ENCODE assay signal across 1 cellular context in genomic region chrX:120562569-120562926, GRCh38.
TF ChIP-seq lines count a peak whose summit lies in the region.

No MANE protein-coding gene starts in this region.

TF ChIP-seq in SK-N-SH, 30 proteins besides CTCF, POLR2A, EP300 and RAD21:
- TF ChIP-seq ZBTB33 (IDR thresholded peaks at IDR 0.05; ENCODE audit: borderline replicate concordance, low read depth) (no peak), ELF1 (IDR thresholded peaks at IDR 0.05) (no peak), TCF12 (IDR thresholded peaks at IDR 0.05) (no peak), GATA2 (CRISPR knock-in tag; IDR thresholded peaks at IDR 0.05) (no peak), EZH2phosphoT487 (IDR thresholded peaks at IDR 0.05; ENCODE audit: borderline replicate concordance, low read depth) (no peak), GABPA (IDR thresholded peaks at IDR 0.05; ENCODE audit: low read depth) (no peak), YY1 (IDR thresholded peaks at IDR 0.05; ENCODE audit: low read depth) (no peak), FOXM1 (IDR thresholded peaks at IDR 0.05; ENCODE audit: low read depth) (no peak), RFX5 (IDR thresholded peaks at IDR 0.05; ENCODE audit: low read length) (no peak), NFIC (IDR thresholded peaks at IDR 0.05; ENCODE audit: borderline replicate concordance) (no peak), POLR2AphosphoS5 (IDR thresholded peaks at IDR 0.05; ENCODE audit: low read depth, low read length) (no peak)
TF ChIP-seq in SK-N-SH: peak in this region for 0.
